In genomic region chr2:237154894-237155851, GRCh38 we compare ENCODE assay signal across 12 cellular contexts.
A peak's percentile ranks its signal among the peaks of the same experiment; 100 is the strongest.
DNase-seq lines count a peak whose midpoint lies in the region; ATAC-seq, FAIRE-seq and TF ChIP-seq lines count a peak whose summit lies in the region.
"Had no signal": no experiment of that assay in that cellular context is flagged by ENCODE, and none has a peak within 500 bp of the region (broad histone marks: within the 10 kb centered on the region; RNA-seq: fewer than 3 reads in every experiment).

No MANE protein-coding gene starts in this region.

- no peaks in the 10 kb centered on the region for H4K20me1 ChIP-seq in Karpas-422 (ENCODE audit: insufficient read depth, low read depth, low read length)

- FAIRE-seq in GM12891 (lab: Jason Lieb, UNC) = no peak
- FAIRE-seq: bronchial epithelial cell had no signal

- CTCF ChIA-PET in CD8-positive, alpha-beta T cell (lab: Charles Lee) = interaction anchor here (0.8 to 4.6 kb wide), 14 partner anchors 11 to 590 kb away, joined by 3 to 54 read pairs (median 4); no protein-coding TSS in a partner anchor

- no peak overlapping the region for H3K4me3 Mint-ChIP-seq in CD8-positive, alpha-beta T cell
- peak overlapping the region; percentile 70 for H3K4me3 Mint-ChIP-seq in T-helper 17 cell

- peak overlapping the region; percentile 62 for H2BK5ac ChIP-seq in trophoblast cell (ENCODE audit: low read depth, low read length, poor library complexity)

- peak overlapping the region; percentile 61 for H3K4ac ChIP-seq in trophoblast cell (ENCODE audit: low read depth, low read length)

- H3K4me1 Mint-ChIP-seq in CD8-positive, alpha-beta T cell (ENCODE audit: low read depth) = peaks cover 22% of the 10 kb centered on the region
- H3K4me1 Mint-ChIP-seq in T-helper 17 cell = peaks cover 7% of the 10 kb centered on the region

- no peaks in the 10 kb centered on the region for H3K36me3 ChIP-seq in CD8-positive, alpha-beta T cell (ENCODE audit: insufficient read depth, low read length)
- H3K36me3 ChIP-seq in trophoblast cell (ENCODE audit: control insufficient read depth in 1 of 2, insufficient read depth in 2 of 2, low read length in 2 of 2) = no peaks in the 10 kb centered on the region
- H3K36me3 ChIP-seq in Karpas-422 (ENCODE audit: insufficient read depth, low read length) = no peaks in the 10 kb centered on the region

- peaks cover 27% of the 10 kb centered on the region for H3K79me1 ChIP-seq in trophoblast cell (ENCODE audit: low read length)

- H3K9me3 ChIP-seq in CD8-positive, alpha-beta T cell (ENCODE audit: low read length) = no peaks in the 10 kb centered on the region
- H3K9me3 ChIP-seq in T-helper 17 cell (ENCODE audit: control insufficient read depth, low read length, poor library complexity, severe bottlenecking) = no peaks in the 10 kb centered on the region
- H3K9me3 ChIP-seq in trophoblast cell (ENCODE audit: insufficient read depth, low read depth, low read length) = no peaks in the 10 kb centered on the region
- H3K9me3 ChIP-seq in Karpas-422 (ENCODE audit: low read length) = no peaks in the 10 kb centered on the region

- peak overlapping the region; percentile 57 for H3K18ac ChIP-seq in trophoblast cell (ENCODE audit: low read length)

- peak overlapping the region; percentile 98 for H4K91ac ChIP-seq in trophoblast cell (ENCODE audit: low read depth, low read length)

- TF ChIP-seq POLR2A in GM12891 (IDR thresholded peaks at IDR 0.05; ENCODE audit: low read depth, low read length) (no peak), GM18505 (IDR thresholded peaks at IDR 0.05; ENCODE audit: borderline replicate concordance, extremely low read depth, insufficient read depth, insufficient read length) (no peak)

- H3K79me2 ChIP-seq in trophoblast cell (ENCODE audit: control insufficient read depth, insufficient read depth, low read length, poor library complexity) (peaks cover 4% of the 10 kb centered on the region), Karpas-422 (ENCODE audit: low read length) (no peaks in the 10 kb centered on the region)

- H3K9ac ChIP-seq in trophoblast cell (ENCODE audit: low read length) (no peak overlapping the region), Karpas-422 (ENCODE audit: low read length) (no peak overlapping the region)

- H3K23ac ChIP-seq in trophoblast cell (ENCODE audit: low read length) = no peak overlapping the region

- no peaks in the 10 kb centered on the region for H3K9me2 ChIP-seq in Karpas-422 (replicated peaks; ENCODE audit: insufficient read depth, low read length)

- peak overlapping the region; percentile 74 for H2BK120ac ChIP-seq in trophoblast cell (ENCODE audit: insufficient read depth, low read length, poor library complexity)

- WGBS in trophoblast cell (ENCODE audit: extremely low coverage, insufficient coverage, insufficient read length) = no CpG with 5 or more reads among the region's 10 CpGs

- H4K12ac ChIP-seq in trophoblast cell (ENCODE audit: low read depth, low read length) = no peak overlapping the region

- H3K27ac ChIP-seq in CD8-positive, alpha-beta T cell (ENCODE audit: low read depth, low read length) = no peak overlapping the region
- H3K27ac ChIP-seq in trophoblast cell (ENCODE audit: low read depth, low read length) = peak overlapping the region; percentile 2
- no peak overlapping the region for H3K27ac ChIP-seq in Karpas-422 (ENCODE audit: low read length)
- H3K27ac ChIP-seq: HL-60 had no signal

- no peak overlapping the region for H3K4me3 ChIP-seq in CD8-positive, alpha-beta T cell (ENCODE audit: low read depth, low read length)
- H3K4me3 ChIP-seq in trophoblast cell (ENCODE audit: low read depth, low read length) (no peak overlapping the region), Karpas-422 (ENCODE audit: low read length) (no peak overlapping the region)

- no peak overlapping the region for H3K4me2 ChIP-seq in trophoblast cell (ENCODE audit: low read length)
- no peak overlapping the region for H3K4me2 ChIP-seq in Karpas-422 (ENCODE audit: low read depth, low read length, poor library complexity, severe bottlenecking)

- no peak for DNase-seq in CD8-positive, alpha-beta T cell
- no peak for DNase-seq in T-helper 17 cell
- DNase-seq in trophoblast cell = no peak
- no peak for DNase-seq in GM12891 (ENCODE audit: insufficient read length, low spot score)
- no peak for DNase-seq in COLO829 (ENCODE audit: low spot score)
- no peak for DNase-seq in Karpas-422
- DNase-seq: mammary epithelial cell, NCI-H446 had no signal

- H2BK12ac ChIP-seq in trophoblast cell (ENCODE audit: low read length) = peak overlapping the region; percentile 92

- H3K9me3 Mint-ChIP-seq in CD8-positive, alpha-beta T cell = no peaks in the 10 kb centered on the region

- peaks cover 14% of the 10 kb centered on the region for H3K4me1 ChIP-seq in CD8-positive, alpha-beta T cell (ENCODE audit: insufficient read depth, low read length)
- peaks cover 16 to 19% of the 10 kb centered on the region in 2 experiments for H3K4me1 ChIP-seq in trophoblast cell (ENCODE audit: control insufficient read depth in 1 of 2, insufficient read depth in 2 of 2, low read length in 2 of 2)
- no peaks in the 10 kb centered on the region; the same call in 1 of the 2 replicates for H3K4me1 ChIP-seq in Karpas-422 (ENCODE audit: low read length)

- H2AFZ ChIP-seq in trophoblast cell (ENCODE audit: insufficient read depth, low read length, poor library complexity) (peak overlapping the region; percentile 9), Karpas-422 (ENCODE audit: low read length) (no peak overlapping the region)

- H3K36me3 Mint-ChIP-seq in CD8-positive, alpha-beta T cell = no peaks in the 10 kb centered on the region
- peaks cover 5% of the 10 kb centered on the region for H3K36me3 Mint-ChIP-seq in T-helper 17 cell (ENCODE audit: low read depth)

- POLR2A ChIA-PET in CD8-positive, alpha-beta T cell (lab: Charles Lee) = interaction anchor here (1.3 kb wide), 1 partner anchor 267 kb away, joined by 3 read pairs; no protein-coding TSS in a partner anchor

- no peak overlapping the region for H3K27ac Mint-ChIP-seq in CD8-positive, alpha-beta T cell
- no peak overlapping the region for H3K27ac Mint-ChIP-seq in T-helper 17 cell

- peak overlapping the region; percentile 73 for H3K14ac ChIP-seq in trophoblast cell (ENCODE audit: low read length)

- TF ChIP-seq CTCF in CD8-positive, alpha-beta T cell (IDR thresholded peaks at IDR 0.05) = no peak

- peak overlapping the region; percentile 64 for H4K8ac ChIP-seq in trophoblast cell (ENCODE audit: low read depth, low read length)

- intact Hi-C loops in CD8-positive, alpha-beta T cell (cut with DNase I, micrococcal nuclease) = loop anchor here (1.0 to 5.0 kb wide), 5 partner anchors 266 to 592 kb away; no protein-coding TSS in a partner anchor

- no peaks in the 10 kb centered on the region for H3K27me3 Mint-ChIP-seq in CD8-positive, alpha-beta T cell (ENCODE audit: low read depth)
- peaks cover 26% of the 10 kb centered on the region for H3K27me3 Mint-ChIP-seq in T-helper 17 cell

- no peaks in the 10 kb centered on the region for H3K27me3 ChIP-seq in CD8-positive, alpha-beta T cell (ENCODE audit: insufficient read depth, low read length)
- H3K27me3 ChIP-seq in trophoblast cell (ENCODE audit: insufficient read depth, low read length) (no peaks in the 10 kb centered on the region), Karpas-422 (ENCODE audit: low read length) (no peaks in the 10 kb centered on the region)

- ATAC-seq in CD8-positive, alpha-beta T cell = peak; percentile 18
- ATAC-seq in GM19395 (IDR thresholded peaks at IDR 0.05; ENCODE audit: unreplicated experiment) = peak; percentile 63
- ATAC-seq in T-helper 17 cell = no peak
- ATAC-seq in GM18505 (IDR thresholded peaks at IDR 0.05; ENCODE audit: unreplicated experiment) = no peak

- H2AK5ac ChIP-seq in trophoblast cell (ENCODE audit: low read length) = peak overlapping the region; percentile 70

TF ChIP-seq in GM12891, 5 proteins besides CTCF, POLR2A, EP300 and RAD21:
- TF ChIP-seq TAF1 (IDR thresholded peaks at IDR 0.05; ENCODE audit: low read depth, low read length) (no peak), POLR2AphosphoS5 (IDR thresholded peaks at IDR 0.05; ENCODE audit: low read depth, low read length) (no peak), POU2F2 (IDR thresholded peaks at IDR 0.05; ENCODE audit: low read depth, low read length) (no peak), SPI1 (IDR thresholded peaks at IDR 0.05; ENCODE audit: low read depth, low read length) (no peak), PAX5 (IDR thresholded peaks at IDR 0.05; ENCODE audit: insufficient read depth, low read length, severe bottlenecking) (no peak)

Comparison
In these comparisons a context has a peak if more than half of its experiments do, and no peak if none do; other contexts are left out.
1. ATAC-seq: peak in CD8-positive, alpha-beta T cell (single experiment) and GM19395 (single experiment); none in T-helper 17 cell (single experiment) and GM18505 (single experiment).